ENCODE assay signal across 12 cellular contexts in the genomic region with DNA sequence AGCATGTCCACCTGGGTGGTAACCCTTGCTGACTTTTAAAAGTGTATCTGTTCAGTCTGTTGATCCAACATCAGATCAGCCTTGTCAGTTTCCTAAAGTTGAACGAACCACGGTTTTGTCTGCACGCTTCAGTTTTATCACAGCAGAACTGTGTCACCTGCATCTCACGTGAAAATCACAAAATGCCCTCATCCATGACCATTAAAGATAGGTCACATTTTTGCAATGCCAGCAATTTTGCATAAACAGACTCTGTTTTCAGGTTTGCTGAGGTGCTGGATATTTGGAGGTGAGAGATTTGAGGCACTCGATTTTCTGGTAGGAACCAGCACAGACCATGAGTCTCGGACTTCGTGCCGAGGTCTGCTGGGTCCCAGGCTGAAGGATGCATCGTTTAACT. TPM values are rescaled to one million over a fixed set of nuclear protein-coding genes. Genes with fewer than 3 reads are reported as not detected.
DNase-seq lines count a peak whose midpoint lies in the region; ATAC-seq, FAIRE-seq and TF ChIP-seq lines count a peak whose summit lies in the region.
"Had no signal": no experiment of that assay in that cellular context is flagged by ENCODE, and none has a peak within 500 bp of the region (broad histone marks: within the 10 kb centered on the region; RNA-seq: fewer than 3 reads in every experiment).

No MANE protein-coding gene starts in this region.

- peak overlapping the region; percentile 51 for H3K4me3 Mint-ChIP-seq in activated naive CD4-positive, alpha-beta T cell treated with anti-CD3 and anti-CD28 coated beads for 36 hours
- peak overlapping the region; percentile 76 for H3K4me3 Mint-ChIP-seq in activated naive CD8-positive, alpha-beta T cell

- CTCF ChIA-PET in activated naive CD4-positive, alpha-beta T cell treated with anti-CD3 and anti-CD28 coated beads for 36 hours (lab: Charles Lee): no interaction called here

- peaks cover 12% of the 10 kb centered on the region for H3K27me3 Mint-ChIP-seq in activated naive CD4-positive, alpha-beta T cell treated with anti-CD3 and anti-CD28 coated beads for 36 hours (ENCODE audit: low read depth)
- H3K27me3 Mint-ChIP-seq in activated naive CD8-positive, alpha-beta T cell: no peaks in the 10 kb centered on the region

- ATAC-seq in lower lobe of right lung: no peak
- no peak for ATAC-seq in pancreas

- H3K27ac ChIP-seq in lower lobe of right lung (peak overlapping the region; percentile 84), tibial artery (peak overlapping the region; percentile 93 to 97), pancreas (no peak overlapping the region)

- H3K4me3 ChIP-seq in lower lobe of right lung (peak overlapping the region; percentile 72), tibial artery (peak overlapping the region; percentile 72 to 78), pancreas (no peak overlapping the region)
- H3K4me3 ChIP-seq: lung had no signal

- H3K36me3 ChIP-seq in lower lobe of right lung (peaks cover 16% of the 10 kb centered on the region), tibial artery (peaks cover 14 to 25% (median 15%) of the 10 kb centered on the region in 3 donors), pancreas (no peaks in the 10 kb centered on the region)

- no peaks in the 10 kb centered on the region for H3K9me3 ChIP-seq in lower lobe of right lung
- H3K9me3 ChIP-seq in tibial artery: no peaks in the 10 kb centered on the region
- no peaks in the 10 kb centered on the region for H3K9me3 ChIP-seq in pancreas

- peaks cover 19% of the 10 kb centered on the region for H3K4me1 Mint-ChIP-seq in activated naive CD4-positive, alpha-beta T cell treated with anti-CD3 and anti-CD28 coated beads for 36 hours (ENCODE audit: low read depth)
- H3K4me1 Mint-ChIP-seq in activated naive CD8-positive, alpha-beta T cell (ENCODE audit: low read depth): peaks cover 24% of the 10 kb centered on the region

- intact Hi-C loops in activated naive CD4-positive, alpha-beta T cell treated with anti-CD3 and anti-CD28 coated beads for 36 hours (cut with micrococcal nuclease): loop anchor here (5.0 kb wide), 1 partner anchor 190 kb away; no protein-coding TSS in a partner anchor
- intact Hi-C loops in lower lobe of right lung (cut with DNase I): no loop called here
- intact Hi-C loops in tibial artery (cut with DNase I; ENCODE audit: low total_unique reads): no loop called here
- intact Hi-C loops in pancreas (cut with DNase I): no loop called here

- H3K4me1 ChIP-seq in lower lobe of right lung: peaks cover 63% of the 10 kb centered on the region
- peaks cover 0 to 78% (median 68%) of the 10 kb centered on the region in 4 donors for H3K4me1 ChIP-seq in tibial artery
- peaks cover 0 to 12% (median 12%) of the 10 kb centered on the region in 3 donors for H3K4me1 ChIP-seq in pancreas

- WGBS in pancreas, 2 donors: 81 to 84% methylated on average over 9 of the region's 9 CpGs

- H3K27ac Mint-ChIP-seq in activated naive CD4-positive, alpha-beta T cell treated with anti-CD3 and anti-CD28 coated beads for 36 hours: no peak overlapping the region
- H3K27ac Mint-ChIP-seq in activated naive CD8-positive, alpha-beta T cell: no peak overlapping the region

- DNase-seq in activated naive CD4-positive, alpha-beta T cell treated with anti-CD3 and anti-CD28 coated beads for 36 hours: no peak
- no peak for DNase-seq in activated naive CD4-positive, alpha-beta T cell (lab: John Stamatoyannopoulos, UW)
- no peak for DNase-seq in lower lobe of right lung
- no peak for DNase-seq in tibial artery
- DNase-seq in pancreas: no peak
- DNase-seq in NCI-H2171 treated with DMSO at 0.1 percent for 48 hours (lab: John Stamatoyannopoulos, UW): no peak
- no peak for DNase-seq in erythroblast (lab: John Stamatoyannopoulos, UW)
- DNase-seq: C1 segment of cervical spinal cord; NCI-H1436 treated with DMSO at 0.1 percent for 48 hours; stimulated activated CD4-positive, alpha-beta T cell treated with anti-CD3 and anti-CD28 coated beads, Interleukin-2, amount 100 ng/mL, for 24 hours had no signal

- H3K27me3 ChIP-seq in lower lobe of right lung (ENCODE audit: low read depth) (no peaks in the 10 kb centered on the region), tibial artery (no peaks in the 10 kb centered on the region), pancreas (no peaks in the 10 kb centered on the region)

- no peak for TF ChIP-seq POLR2A in erythroblast (IDR thresholded peaks at IDR 0.05; ENCODE audit: low read length)

- H3K9me3 Mint-ChIP-seq in activated naive CD4-positive, alpha-beta T cell treated with anti-CD3 and anti-CD28 coated beads for 36 hours: no peaks in the 10 kb centered on the region
- H3K9me3 Mint-ChIP-seq in activated naive CD8-positive, alpha-beta T cell (ENCODE audit: low read depth): no peaks in the 10 kb centered on the region

- FAIRE-seq in pancreas (lab: Jason Lieb, UNC): no peak

- TF ChIP-seq CTCF in lower lobe of right lung (IDR thresholded peaks at IDR 0.05): no peak
- TF ChIP-seq CTCF in tibial artery (IDR thresholded peaks at IDR 0.05): no peak
- TF ChIP-seq CTCF in pancreas (IDR thresholded peaks at IDR 0.05): no peak

- no peaks in the 10 kb centered on the region for H3K36me3 Mint-ChIP-seq in activated naive CD4-positive, alpha-beta T cell treated with anti-CD3 and anti-CD28 coated beads for 36 hours (ENCODE audit: low read depth)
- H3K36me3 Mint-ChIP-seq in activated naive CD8-positive, alpha-beta T cell: no peaks in the 10 kb centered on the region

RNA-seq across cellular contexts. Expression of gene METRNL, which starts 3.0 kb away (rescaled TPM):
- 10 to 100 TPM; 14.4 to 15.2 TPM for total RNA-seq in activated naive CD4-positive, alpha-beta T cell treated with anti-CD3 and anti-CD28 coated beads for 36 hours
- total RNA-seq in lower lobe of right lung: 59.8 TPM
- 10 to 100 TPM; 11.1 to 28.3 (median 16.2) TPM for total RNA-seq in pancreas
- 10 to 100 TPM; 18.9 to 20.8 TPM for polyA plus RNA-seq in pancreas

Comparison
In these comparisons a context has a peak if more than half of its experiments do, and no peak if none do; other contexts are left out.
1. H3K27ac ChIP-seq: peak in lower lobe of right lung (single experiment) and tibial artery (2 of 2); none in pancreas (0 of 4).
2. H3K4me3 ChIP-seq: peak in lower lobe of right lung (single experiment) and tibial artery (2 of 2); none in pancreas (0 of 4).